In the genomic region with DNA sequence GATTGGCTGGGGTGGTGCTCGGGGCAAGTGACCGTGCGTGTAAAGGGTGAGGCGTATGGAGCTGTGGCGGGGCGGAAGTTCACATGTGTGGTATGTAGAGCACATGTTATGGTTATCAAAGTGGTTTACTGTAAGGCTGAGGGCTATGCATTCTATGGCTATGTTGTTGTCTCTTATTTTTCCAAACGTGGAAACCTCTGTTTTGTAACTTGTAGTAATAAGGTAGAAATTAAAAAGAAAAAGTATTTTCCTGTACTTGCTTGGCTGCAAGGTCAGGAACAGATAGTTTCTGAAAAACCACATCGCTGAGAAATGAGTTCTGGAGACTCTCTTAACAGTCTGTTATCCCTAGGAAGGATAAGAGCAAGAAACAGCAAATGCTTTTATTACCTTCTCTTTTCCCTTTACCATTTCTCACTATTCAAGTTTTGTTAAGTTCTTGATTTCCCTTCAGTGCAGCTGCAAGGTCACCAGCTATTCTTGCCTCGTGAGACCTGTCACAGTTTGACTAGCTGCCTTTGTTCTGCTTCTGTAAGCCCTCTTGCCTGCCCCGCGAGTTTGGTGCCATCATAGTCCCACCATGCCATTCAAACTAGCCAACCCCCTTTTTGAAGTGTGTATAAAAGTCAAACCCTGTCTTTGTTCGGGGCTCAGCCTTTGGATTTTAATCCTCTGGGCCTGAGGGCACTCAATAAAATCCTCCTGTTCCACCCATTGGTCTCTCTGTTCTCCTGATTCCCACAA, we compare ENCODE assay signal across 1 cellular context.
TF ChIP-seq lines count a peak whose summit lies in the region.

No MANE protein-coding gene starts in this region.

TF ChIP-seq in HepG2, 621 proteins besides CTCF, POLR2A, EP300 and RAD21 (continued from another document and continues in another):
- TF ChIP-seq, protein P1, sequence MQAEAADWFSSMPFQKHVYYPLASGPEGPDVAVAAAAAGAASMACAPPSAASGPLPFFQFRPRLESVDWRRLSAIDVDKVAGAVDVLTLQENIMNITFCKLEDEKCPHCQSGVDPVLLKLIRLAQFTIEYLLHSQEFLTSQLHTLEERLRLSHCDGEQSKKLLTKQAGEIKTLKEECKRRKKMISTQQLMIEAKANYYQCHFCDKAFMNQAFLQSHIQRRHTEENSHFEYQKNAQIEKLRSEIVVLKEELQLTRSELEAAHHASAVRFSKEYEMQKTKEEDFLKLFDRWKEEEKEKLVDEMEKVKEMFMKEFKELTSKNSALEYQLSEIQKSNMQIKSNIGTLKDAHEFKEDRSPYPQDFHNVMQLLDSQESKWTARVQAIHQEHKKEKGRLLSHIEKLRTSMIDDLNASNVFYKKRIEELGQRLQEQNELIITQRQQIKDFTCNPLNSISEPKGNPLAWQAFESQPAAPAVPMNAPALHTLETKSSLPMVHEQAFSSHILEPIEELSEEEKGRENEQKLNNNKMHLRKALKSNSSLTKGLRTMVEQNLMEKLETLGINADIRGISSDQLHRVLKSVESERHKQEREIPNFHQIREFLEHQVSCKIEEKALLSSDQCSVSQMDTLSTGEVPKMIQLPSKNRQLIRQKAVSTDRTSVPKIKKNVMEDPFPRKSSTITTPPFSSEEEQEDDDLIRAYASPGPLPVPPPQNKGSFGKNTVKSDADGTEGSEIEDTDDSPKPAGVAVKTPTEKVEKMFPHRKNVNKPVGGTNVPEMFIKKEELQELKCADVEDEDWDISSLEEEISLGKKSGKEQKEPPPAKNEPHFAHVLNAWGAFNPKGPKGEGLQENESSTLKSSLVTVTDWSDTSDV (CRISPR knock-in tag; IDR thresholded peaks at IDR 0.05) = no peak
- TF ChIP-seq AGO1 (IDR thresholded peaks at IDR 0.05; ENCODE audit: low read depth, low read length, poor library complexity, severe bottlenecking) (no peak), ZNF136 (CRISPR knock-in tag; IDR thresholded peaks at IDR 0.05; ENCODE audit: low read depth) (no peak), ZNF230 (CRISPR knock-in tag; IDR thresholded peaks at IDR 0.05) (no peak), TSC22D2 (CRISPR knock-in tag; IDR thresholded peaks at IDR 0.05; ENCODE audit: borderline replicate concordance) (peak; percentile 55; the same call in 1 of the 2 replicates), RXRB (CRISPR knock-in tag; IDR thresholded peaks at IDR 0.05; ENCODE audit: borderline replicate concordance) (peak; percentile 63; the same call in 1 of the 2 replicates), MTA3 (CRISPR knock-in tag; IDR thresholded peaks at IDR 0.05) (no peak), NFIC (IDR thresholded peaks at IDR 0.05; ENCODE audit: low read length) (peak; percentile 81), ZNF788 (CRISPR knock-in tag; IDR thresholded peaks at IDR 0.05; ENCODE audit: borderline replicate concordance) (no peak), MIXL1 (CRISPR knock-in tag; IDR thresholded peaks at IDR 0.05) (peak; percentile 82), ZNF816 (CRISPR knock-in tag; IDR thresholded peaks at IDR 0.05; ENCODE audit: borderline replicate concordance) (no peak; the same call in 1 of the 2 replicates), ZNF678 (CRISPR knock-in tag; IDR thresholded peaks at IDR 0.05) (no peak), MED13 (CRISPR knock-in tag; IDR thresholded peaks at IDR 0.05) (peak; percentile 70; the same call in 1 of the 2 replicates), TBX2 (CRISPR knock-in tag; IDR thresholded peaks at IDR 0.05; ENCODE audit: borderline replicate concordance) (peak; percentile 12; the same call in 1 of the 2 replicates), KLF16 (CRISPR knock-in tag; IDR thresholded peaks at IDR 0.05) (peak in 1 of 2 experiments; percentile 95; a peak in 2 of 4 replicates), GATAD2A (CRISPR knock-in tag; IDR thresholded peaks at IDR 0.05) (peak; percentile 21; the same call in 1 of the 2 replicates), ZZZ3 (CRISPR knock-in tag; IDR thresholded peaks at IDR 0.05; ENCODE audit: borderline replicate concordance) (no peak), GPN1 (CRISPR knock-in tag; IDR thresholded peaks at IDR 0.05; ENCODE audit: borderline replicate concordance) (no peak), TOE1 (CRISPR knock-in tag; IDR thresholded peaks at IDR 0.05) (peak; percentile 70; the same call in 1 of the 2 replicates), PHF20 (CRISPR knock-in tag; IDR thresholded peaks at IDR 0.05) (no peak), NR2F6 (IDR thresholded peaks at IDR 0.05) (peak; percentile 28; the same call in 1 of the 2 replicates), NR2F6 (CRISPR knock-in tag; IDR thresholded peaks at IDR 0.05) (peak; percentile 28; the same call in 1 of the 2 replicates), RARA (CRISPR knock-in tag; IDR thresholded peaks at IDR 0.05) (peak; percentile 32), ZNF724P (CRISPR knock-in tag; IDR thresholded peaks at IDR 0.05; ENCODE audit: borderline replicate concordance) (no peak), IKZF1 (IDR thresholded peaks at IDR 0.05) (no peak), ZNF589 (CRISPR knock-in tag; conservative IDR thresholded peaks at IDR 0.05) (peak; percentile 36; the same call in 1 of the 2 replicates), ZNF326 (CRISPR knock-in tag; IDR thresholded peaks at IDR 0.05; ENCODE audit: borderline replicate concordance) (no peak), NR2C2 (CRISPR knock-in tag; IDR thresholded peaks at IDR 0.05; ENCODE audit: borderline replicate concordance) (peak; percentile 34; the same call in 1 of the 2 replicates)
- TF ChIP-seq, protein P2, sequence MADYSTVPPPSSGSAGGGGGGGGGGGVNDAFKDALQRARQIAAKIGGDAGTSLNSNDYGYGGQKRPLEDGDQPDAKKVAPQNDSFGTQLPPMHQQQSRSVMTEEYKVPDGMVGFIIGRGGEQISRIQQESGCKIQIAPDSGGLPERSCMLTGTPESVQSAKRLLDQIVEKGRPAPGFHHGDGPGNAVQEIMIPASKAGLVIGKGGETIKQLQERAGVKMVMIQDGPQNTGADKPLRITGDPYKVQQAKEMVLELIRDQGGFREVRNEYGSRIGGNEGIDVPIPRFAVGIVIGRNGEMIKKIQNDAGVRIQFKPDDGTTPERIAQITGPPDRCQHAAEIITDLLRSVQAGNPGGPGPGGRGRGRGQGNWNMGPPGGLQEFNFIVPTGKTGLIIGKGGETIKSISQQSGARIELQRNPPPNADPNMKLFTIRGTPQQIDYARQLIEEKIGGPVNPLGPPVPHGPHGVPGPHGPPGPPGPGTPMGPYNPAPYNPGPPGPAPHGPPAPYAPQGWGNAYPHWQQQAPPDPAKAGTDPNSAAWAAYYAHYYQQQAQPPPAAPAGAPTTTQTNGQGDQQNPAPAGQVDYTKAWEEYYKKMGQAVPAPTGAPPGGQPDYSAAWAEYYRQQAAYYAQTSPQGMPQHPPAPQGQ (CRISPR knock-in tag; IDR thresholded peaks at IDR 0.05; ENCODE audit: borderline replicate concordance) = peak; percentile 67; the same call in 1 of the 2 replicates
- TF ChIP-seq, protein P3, sequence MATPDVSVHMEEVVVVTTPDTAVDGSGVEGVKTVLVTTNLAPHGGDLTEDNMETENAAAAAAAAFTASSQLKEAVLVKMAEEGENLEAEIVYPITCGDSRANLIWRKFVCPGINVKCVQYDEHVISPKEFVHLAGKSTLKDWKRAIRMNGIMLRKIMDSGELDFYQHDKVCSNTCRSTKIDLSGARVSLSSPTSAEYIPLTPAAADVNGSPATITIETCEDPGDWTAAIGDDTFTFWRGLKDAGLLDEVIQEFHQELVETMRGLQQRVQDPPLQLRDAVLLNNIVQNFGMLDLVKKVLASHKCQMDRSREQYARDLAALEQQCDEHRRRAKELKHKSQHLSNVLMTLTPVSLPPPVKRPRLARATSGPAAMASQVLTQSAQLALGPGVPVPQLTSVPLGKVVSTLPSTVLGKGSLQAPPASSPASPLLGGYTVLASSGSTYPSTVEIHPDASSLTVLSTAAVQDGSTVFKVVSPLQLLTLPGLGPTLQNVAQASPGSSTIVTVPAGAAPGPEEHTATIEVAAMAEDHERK (CRISPR knock-in tag; IDR thresholded peaks at IDR 0.05; ENCODE audit: low read depth) = 0 out of 2 replicates have a peak, but pooled peaks have one; percentile 32
- TF ChIP-seq, protein P4, sequence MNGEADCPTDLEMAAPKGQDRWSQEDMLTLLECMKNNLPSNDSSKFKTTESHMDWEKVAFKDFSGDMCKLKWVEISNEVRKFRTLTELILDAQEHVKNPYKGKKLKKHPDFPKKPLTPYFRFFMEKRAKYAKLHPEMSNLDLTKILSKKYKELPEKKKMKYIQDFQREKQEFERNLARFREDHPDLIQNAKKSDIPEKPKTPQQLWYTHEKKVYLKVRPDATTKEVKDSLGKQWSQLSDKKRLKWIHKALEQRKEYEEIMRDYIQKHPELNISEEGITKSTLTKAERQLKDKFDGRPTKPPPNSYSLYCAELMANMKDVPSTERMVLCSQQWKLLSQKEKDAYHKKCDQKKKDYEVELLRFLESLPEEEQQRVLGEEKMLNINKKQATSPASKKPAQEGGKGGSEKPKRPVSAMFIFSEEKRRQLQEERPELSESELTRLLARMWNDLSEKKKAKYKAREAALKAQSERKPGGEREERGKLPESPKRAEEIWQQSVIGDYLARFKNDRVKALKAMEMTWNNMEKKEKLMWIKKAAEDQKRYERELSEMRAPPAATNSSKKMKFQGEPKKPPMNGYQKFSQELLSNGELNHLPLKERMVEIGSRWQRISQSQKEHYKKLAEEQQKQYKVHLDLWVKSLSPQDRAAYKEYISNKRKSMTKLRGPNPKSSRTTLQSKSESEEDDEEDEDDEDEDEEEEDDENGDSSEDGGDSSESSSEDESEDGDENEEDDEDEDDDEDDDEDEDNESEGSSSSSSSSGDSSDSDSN (CRISPR knock-in tag; IDR thresholded peaks at IDR 0.05) = peak; percentile 35
- TF ChIP-seq, protein P5, sequence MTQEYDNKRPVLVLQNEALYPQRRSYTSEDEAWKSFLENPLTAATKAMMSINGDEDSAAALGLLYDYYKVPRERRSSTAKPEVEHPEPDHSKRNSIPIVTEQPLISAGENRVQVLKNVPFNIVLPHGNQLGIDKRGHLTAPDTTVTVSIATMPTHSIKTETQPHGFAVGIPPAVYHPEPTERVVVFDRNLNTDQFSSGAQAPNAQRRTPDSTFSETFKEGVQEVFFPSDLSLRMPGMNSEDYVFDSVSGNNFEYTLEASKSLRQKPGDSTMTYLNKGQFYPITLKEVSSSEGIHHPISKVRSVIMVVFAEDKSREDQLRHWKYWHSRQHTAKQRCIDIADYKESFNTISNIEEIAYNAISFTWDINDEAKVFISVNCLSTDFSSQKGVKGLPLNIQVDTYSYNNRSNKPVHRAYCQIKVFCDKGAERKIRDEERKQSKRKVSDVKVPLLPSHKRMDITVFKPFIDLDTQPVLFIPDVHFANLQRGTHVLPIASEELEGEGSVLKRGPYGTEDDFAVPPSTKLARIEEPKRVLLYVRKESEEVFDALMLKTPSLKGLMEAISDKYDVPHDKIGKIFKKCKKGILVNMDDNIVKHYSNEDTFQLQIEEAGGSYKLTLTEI (CRISPR knock-in tag; conservative IDR thresholded peaks at IDR 0.05) = no peak
- TF ChIP-seq, protein P6, sequence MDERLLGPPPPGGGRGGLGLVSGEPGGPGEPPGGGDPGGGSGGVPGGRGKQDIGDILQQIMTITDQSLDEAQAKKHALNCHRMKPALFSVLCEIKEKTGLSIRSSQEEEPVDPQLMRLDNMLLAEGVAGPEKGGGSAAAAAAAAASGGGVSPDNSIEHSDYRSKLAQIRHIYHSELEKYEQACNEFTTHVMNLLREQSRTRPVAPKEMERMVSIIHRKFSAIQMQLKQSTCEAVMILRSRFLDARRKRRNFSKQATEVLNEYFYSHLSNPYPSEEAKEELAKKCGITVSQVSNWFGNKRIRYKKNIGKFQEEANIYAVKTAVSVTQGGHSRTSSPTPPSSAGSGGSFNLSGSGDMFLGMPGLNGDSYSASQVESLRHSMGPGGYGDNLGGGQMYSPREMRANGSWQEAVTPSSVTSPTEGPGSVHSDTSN (CRISPR knock-in tag; IDR thresholded peaks at IDR 0.05) = no peak
- TF ChIP-seq, protein P7, sequence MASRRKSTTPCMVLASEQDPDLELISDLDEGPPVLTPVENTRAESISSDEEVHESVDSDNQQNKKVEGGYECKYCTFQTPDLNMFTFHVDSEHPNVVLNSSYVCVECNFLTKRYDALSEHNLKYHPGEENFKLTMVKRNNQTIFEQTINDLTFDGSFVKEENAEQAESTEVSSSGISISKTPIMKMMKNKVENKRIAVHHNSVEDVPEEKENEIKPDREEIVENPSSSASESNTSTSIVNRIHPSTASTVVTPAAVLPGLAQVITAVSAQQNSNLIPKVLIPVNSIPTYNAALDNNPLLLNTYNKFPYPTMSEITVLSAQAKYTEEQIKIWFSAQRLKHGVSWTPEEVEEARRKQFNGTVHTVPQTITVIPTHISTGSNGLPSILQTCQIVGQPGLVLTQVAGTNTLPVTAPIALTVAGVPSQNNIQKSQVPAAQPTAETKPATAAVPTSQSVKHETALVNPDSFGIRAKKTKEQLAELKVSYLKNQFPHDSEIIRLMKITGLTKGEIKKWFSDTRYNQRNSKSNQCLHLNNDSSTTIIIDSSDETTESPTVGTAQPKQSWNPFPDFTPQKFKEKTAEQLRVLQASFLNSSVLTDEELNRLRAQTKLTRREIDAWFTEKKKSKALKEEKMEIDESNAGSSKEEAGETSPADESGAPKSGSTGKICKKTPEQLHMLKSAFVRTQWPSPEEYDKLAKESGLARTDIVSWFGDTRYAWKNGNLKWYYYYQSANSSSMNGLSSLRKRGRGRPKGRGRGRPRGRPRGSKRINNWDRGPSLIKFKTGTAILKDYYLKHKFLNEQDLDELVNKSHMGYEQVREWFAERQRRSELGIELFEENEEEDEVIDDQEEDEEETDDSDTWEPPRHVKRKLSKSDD (CRISPR knock-in tag; IDR thresholded peaks at IDR 0.05; ENCODE audit: low read depth) = peak; percentile 31; the same call in 1 of the 2 replicates
- TF ChIP-seq, protein P8, sequence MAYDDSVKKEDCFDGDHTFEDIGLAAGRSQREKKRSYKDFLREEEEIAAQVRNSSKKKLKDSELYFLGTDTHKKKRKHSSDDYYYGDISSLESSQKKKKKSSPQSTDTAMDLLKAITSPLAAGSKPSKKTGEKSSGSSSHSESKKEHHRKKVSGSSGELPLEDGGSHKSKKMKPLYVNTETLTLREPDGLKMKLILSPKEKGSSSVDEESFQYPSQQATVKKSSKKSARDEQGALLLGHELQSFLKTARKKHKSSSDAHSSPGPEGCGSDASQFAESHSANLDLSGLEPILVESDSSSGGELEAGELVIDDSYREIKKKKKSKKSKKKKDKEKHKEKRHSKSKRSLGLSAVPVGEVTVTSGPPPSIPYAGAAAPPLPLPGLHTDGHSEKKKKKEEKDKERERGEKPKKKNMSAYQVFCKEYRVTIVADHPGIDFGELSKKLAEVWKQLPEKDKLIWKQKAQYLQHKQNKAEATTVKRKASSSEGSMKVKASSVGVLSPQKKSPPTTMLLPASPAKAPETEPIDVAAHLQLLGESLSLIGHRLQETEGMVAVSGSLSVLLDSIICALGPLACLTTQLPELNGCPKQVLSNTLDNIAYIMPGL (CRISPR knock-in tag; IDR thresholded peaks at IDR 0.05; ENCODE audit: borderline replicate concordance in 1 of 2, low read depth in 1 of 2) = 0 out of 4 replicates have a peak, but pooled peaks have one; percentile 7 to 30
- TF ChIP-seq, protein P9, sequence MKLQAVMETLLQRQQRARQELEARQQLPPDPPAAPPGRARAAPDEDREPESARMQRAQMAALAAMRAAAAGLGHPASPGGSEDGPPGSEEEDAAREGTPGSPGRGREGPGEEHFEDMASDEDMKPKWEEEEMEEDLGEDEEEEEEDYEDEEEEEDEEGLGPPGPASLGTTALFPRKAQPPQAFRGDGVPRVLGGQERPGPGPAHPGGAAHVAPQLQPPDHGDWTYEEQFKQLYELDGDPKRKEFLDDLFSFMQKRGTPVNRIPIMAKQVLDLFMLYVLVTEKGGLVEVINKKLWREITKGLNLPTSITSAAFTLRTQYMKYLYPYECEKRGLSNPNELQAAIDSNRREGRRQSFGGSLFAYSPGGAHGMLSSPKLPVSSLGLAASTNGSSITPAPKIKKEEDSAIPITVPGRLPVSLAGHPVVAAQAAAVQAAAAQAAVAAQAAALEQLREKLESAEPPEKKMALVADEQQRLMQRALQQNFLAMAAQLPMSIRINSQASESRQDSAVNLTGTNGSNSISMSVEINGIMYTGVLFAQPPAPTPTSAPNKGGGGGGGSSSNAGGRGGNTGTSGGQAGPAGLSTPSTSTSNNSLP (IDR thresholded peaks at IDR 0.05; ENCODE audit: low read depth, low read length) = peak; percentile 37; the same call in 1 of the 2 replicates
